ENCODE assay signal across 1 cellular context in the genomic region with DNA sequence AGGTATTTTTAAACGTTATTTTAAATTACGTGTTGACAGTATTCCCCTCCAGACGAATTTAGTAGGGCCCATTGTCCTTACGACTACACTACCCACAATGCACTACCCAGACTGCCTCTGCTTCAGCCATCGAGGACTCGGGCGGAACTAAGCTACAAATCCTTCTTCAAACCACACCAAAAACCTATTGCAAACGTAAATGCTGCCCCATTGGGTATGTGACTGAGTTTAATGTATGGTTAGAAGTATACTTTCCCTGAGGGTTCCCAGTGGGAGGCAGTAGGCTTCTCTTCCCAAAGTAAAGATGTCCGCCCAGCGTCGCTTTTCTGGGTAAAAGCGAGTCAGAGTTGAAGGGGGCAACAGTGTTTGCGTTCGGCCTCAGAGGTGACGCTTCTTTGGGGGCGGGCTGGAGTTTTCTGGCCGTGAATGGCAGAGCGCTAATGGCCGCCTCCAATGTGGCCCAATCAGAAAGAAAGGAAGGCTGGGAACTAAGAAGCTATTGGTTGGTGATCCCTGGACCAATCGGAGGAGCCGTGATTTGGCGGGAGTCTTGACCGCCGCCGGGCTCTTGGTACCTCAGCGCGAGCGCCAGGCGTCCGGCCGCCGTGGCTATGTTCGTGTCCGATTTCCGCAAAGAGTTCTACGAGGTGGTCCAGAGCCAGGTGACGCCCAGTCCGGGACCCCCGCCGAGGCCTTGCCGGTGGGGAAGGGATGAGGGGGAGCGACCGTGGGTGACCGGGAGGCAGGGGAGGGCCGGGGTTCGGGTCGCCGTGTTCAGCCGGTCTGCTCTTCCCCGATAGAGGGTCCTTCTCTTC.
A peak's percentile ranks its signal among the peaks of the same experiment; 100 is the strongest.
TF ChIP-seq lines count a peak whose summit lies in the region.

A gene with protein sequence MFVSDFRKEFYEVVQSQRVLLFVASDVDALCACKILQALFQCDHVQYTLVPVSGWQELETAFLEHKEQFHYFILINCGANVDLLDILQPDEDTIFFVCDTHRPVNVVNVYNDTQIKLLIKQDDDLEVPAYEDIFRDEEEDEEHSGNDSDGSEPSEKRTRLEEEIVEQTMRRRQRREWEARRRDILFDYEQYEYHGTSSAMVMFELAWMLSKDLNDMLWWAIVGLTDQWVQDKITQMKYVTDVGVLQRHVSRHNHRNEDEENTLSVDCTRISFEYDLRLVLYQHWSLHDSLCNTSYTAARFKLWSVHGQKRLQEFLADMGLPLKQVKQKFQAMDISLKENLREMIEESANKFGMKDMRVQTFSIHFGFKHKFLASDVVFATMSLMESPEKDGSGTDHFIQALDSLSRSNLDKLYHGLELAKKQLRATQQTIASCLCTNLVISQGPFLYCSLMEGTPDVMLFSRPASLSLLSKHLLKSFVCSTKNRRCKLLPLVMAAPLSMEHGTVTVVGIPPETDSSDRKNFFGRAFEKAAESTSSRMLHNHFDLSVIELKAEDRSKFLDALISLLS (plus strand): TSS at position 563 of the 815 bp plus-strand sequence. CDS start 49 bp downstream, at position 612.

TF ChIP-seq in HepG2, 621 proteins besides CTCF, POLR2A, EP300 and RAD21 (continued from another document):
- TF ChIP-seq, protein P1, sequence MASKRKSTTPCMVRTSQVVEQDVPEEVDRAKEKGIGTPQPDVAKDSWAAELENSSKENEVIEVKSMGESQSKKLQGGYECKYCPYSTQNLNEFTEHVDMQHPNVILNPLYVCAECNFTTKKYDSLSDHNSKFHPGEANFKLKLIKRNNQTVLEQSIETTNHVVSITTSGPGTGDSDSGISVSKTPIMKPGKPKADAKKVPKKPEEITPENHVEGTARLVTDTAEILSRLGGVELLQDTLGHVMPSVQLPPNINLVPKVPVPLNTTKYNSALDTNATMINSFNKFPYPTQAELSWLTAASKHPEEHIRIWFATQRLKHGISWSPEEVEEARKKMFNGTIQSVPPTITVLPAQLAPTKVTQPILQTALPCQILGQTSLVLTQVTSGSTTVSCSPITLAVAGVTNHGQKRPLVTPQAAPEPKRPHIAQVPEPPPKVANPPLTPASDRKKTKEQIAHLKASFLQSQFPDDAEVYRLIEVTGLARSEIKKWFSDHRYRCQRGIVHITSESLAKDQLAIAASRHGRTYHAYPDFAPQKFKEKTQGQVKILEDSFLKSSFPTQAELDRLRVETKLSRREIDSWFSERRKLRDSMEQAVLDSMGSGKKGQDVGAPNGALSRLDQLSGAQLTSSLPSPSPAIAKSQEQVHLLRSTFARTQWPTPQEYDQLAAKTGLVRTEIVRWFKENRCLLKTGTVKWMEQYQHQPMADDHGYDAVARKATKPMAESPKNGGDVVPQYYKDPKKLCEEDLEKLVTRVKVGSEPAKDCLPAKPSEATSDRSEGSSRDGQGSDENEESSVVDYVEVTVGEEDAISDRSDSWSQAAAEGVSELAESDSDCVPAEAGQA (IDR thresholded peaks at IDR 0.05; ENCODE audit: low read depth) = peak; percentile 99
- TF ChIP-seq, protein P1 (CRISPR knock-in tag; IDR thresholded peaks at IDR 0.05; ENCODE audit: borderline replicate concordance) = no peak
- TF ChIP-seq, protein P2, sequence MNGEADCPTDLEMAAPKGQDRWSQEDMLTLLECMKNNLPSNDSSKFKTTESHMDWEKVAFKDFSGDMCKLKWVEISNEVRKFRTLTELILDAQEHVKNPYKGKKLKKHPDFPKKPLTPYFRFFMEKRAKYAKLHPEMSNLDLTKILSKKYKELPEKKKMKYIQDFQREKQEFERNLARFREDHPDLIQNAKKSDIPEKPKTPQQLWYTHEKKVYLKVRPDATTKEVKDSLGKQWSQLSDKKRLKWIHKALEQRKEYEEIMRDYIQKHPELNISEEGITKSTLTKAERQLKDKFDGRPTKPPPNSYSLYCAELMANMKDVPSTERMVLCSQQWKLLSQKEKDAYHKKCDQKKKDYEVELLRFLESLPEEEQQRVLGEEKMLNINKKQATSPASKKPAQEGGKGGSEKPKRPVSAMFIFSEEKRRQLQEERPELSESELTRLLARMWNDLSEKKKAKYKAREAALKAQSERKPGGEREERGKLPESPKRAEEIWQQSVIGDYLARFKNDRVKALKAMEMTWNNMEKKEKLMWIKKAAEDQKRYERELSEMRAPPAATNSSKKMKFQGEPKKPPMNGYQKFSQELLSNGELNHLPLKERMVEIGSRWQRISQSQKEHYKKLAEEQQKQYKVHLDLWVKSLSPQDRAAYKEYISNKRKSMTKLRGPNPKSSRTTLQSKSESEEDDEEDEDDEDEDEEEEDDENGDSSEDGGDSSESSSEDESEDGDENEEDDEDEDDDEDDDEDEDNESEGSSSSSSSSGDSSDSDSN (CRISPR knock-in tag; IDR thresholded peaks at IDR 0.05) = no peak
- TF ChIP-seq JARID2 (CRISPR knock-in tag; IDR thresholded peaks at IDR 0.05; ENCODE audit: insufficient replicate concordance) (no peak), MTF2 (CRISPR knock-in tag; IDR thresholded peaks at IDR 0.05; ENCODE audit: borderline replicate concordance) (no peak), ZNF44 (CRISPR knock-in tag; IDR thresholded peaks at IDR 0.05) (0 out of 2 replicates have a peak, but pooled peaks have one; percentile 59), ZNF510 (CRISPR knock-in tag; IDR thresholded peaks at IDR 0.05; ENCODE audit: low read depth) (0 out of 2 replicates have a peak, but pooled peaks have one; percentile 88), PAF1 (CRISPR knock-in tag; IDR thresholded peaks at IDR 0.05) (no peak), ATAD3A (CRISPR knock-in tag; IDR thresholded peaks at IDR 0.05) (no peak)
TF ChIP-seq in HepG2: peak in this region for 136.
